In genomic region chr9:114304416-114305188, GRCh38 we compare ENCODE assay signal across 28 cellular contexts. TPM values are rescaled to one million over a fixed set of nuclear protein-coding genes. Genes with fewer than 3 reads are reported as not detected.
DNase-seq lines count a peak whose midpoint lies in the region; ATAC-seq and TF ChIP-seq lines count a peak whose summit lies in the region.
"Had no signal": no experiment of that assay in that cellular context is flagged by ENCODE, and none has a peak within 500 bp of the region (broad histone marks: within the 10 kb centered on the region; RNA-seq: fewer than 3 reads in every experiment).

No MANE protein-coding gene starts in this region.

- H3K4me1 ChIP-seq in adrenal gland (replicated peaks in 1 of 2) = no peaks in the 10 kb centered on the region

- H3K9me3 Mint-ChIP-seq in type B pancreatic cell = no peaks in the 10 kb centered on the region
- H3K9me3 Mint-ChIP-seq: activated naive CD8-positive, alpha-beta T cell treated with anti-CD3 and anti-CD28 coated beads for 36 hours; activated T-helper 17 cell treated with anti-CD3 and anti-CD28 coated beads, Interleukin-2, amount 50 U/mL, for 72 hours; CD4-positive, alpha-beta memory T cell; central memory CD8-positive, alpha-beta T cell; naive thymus-derived CD4-positive, alpha-beta T cell had no signal

- H3K9me3 ChIP-seq in adrenal gland (replicated peaks in 1 of 3) = no peaks in the 10 kb centered on the region
- H3K9me3 ChIP-seq: thyroid gland had no signal

- TF ChIP-seq CTCF in adrenal gland (IDR thresholded peaks at IDR 0.05) (no peak), type B pancreatic cell (conservative IDR thresholded peaks at IDR 0.05) (no peak)

- peaks cover 4% of the 10 kb centered on the region for H3K4me1 Mint-ChIP-seq in type B pancreatic cell (ENCODE audit: unreplicated experiment)
- H3K4me1 Mint-ChIP-seq: activated T-helper 17 cell treated with anti-CD3 and anti-CD28 coated beads, Interleukin-2, amount 50 U/mL, for 72 hours; central memory CD8-positive, alpha-beta T cell had no signal

- H3K36me3 ChIP-seq in adrenal gland (replicated peaks in 1 of 2) = peaks cover 0 to 9% of the 10 kb centered on the region in 2 donors
- H3K36me3 ChIP-seq: thyroid gland had no signal

- intact Hi-C loops in adrenal gland (cut with DNase I) = no loop called here

- 83 to 87% (median 86%) methylated on average over 9 to 10 of the region's 10 CpGs for WGBS in adrenal gland, 4 donors

- no peaks in the 10 kb centered on the region for H3K27me3 ChIP-seq in adrenal gland
- H3K27me3 ChIP-seq: thyroid gland had no signal

- no peak overlapping the region for H3K27ac ChIP-seq in adrenal gland
- H3K27ac ChIP-seq: thyroid gland had no signal

- H3K27me3 Mint-ChIP-seq in type B pancreatic cell = no peaks in the 10 kb centered on the region
- H3K27me3 Mint-ChIP-seq: activated naive CD8-positive, alpha-beta T cell treated with anti-CD3 and anti-CD28 coated beads for 36 hours; activated T-helper 17 cell treated with anti-CD3 and anti-CD28 coated beads, Interleukin-2, amount 50 U/mL, for 72 hours; CD4-positive, alpha-beta memory T cell; naive thymus-derived CD4-positive, alpha-beta T cell had no signal

- ATAC-seq in HG03095 (IDR thresholded peaks at IDR 0.05; ENCODE audit: unreplicated experiment) (no peak), HG03139 (IDR thresholded peaks at IDR 0.05; ENCODE audit: unreplicated experiment) (no peak)
- ATAC-seq: activated T-helper 17 cell treated with anti-CD3 and anti-CD28 coated beads, Interleukin-2, amount 50 U/mL, for 72 hours; stimulated activated naive CD8-positive, alpha-beta T cell treated with anti-CD3 and anti-CD28 coated beads, Interleukin-15, Interleukin-2, amounts not matched to agents 100 U/mL and 50 U/mL, for 24 hours had no signal

- DNase-seq in activated CD8-positive, alpha-beta memory T cell treated with anti-CD3 and anti-CD28 coated beads for 24 hours = peak; percentile 50
- DNase-seq in activated CD8-positive, alpha-beta memory T cell treated with anti-CD3 and anti-CD28 coated beads, Interleukin-2, amount 50 U/mL, for 4 hours = no peak
- DNase-seq in adrenal gland (peak in 5 of 7 donors; percentile 4 to 39 (median 11)), mesenteric fat pad (ENCODE audit: low spot score) (peak; percentile 78), type B pancreatic cell (ENCODE audit: extremely low spot score, unreplicated experiment) (peak; percentile 57), amygdala (lab: John Stamatoyannopoulos, UW) (no peak)
- DNase-seq: 8988T; activated CD4-positive, CD25-positive, alpha-beta regulatory T cell treated with anti-CD3 and anti-CD28 coated beads, Interleukin-2, amount 50 U/mL, for 72 hours; activated naive CD8-positive, alpha-beta T cell treated with anti-CD3 and anti-CD28 coated beads for 36 hours; CD4-positive, alpha-beta memory T cell; DMS 273 treated with DMSO at 0.1 percent for 48 hours; mesenchymal stem cell; NCI-H2029 treated with DMSO at 0.1 percent for 48 hours; NCI-H2227 treated with DMSO at 0.1 percent for 48 hours; Right ventricle myocardium superior; stimulated activated CD4-positive, alpha-beta T cell treated with anti-CD3 and anti-CD28 coated beads, Interleukin-4, amount 100 ng/mL, for 4 hours; stimulated activated naive CD8-positive, alpha-beta T cell treated with anti-CD3 and anti-CD28 coated beads, Interleukin-15, Interleukin-2, amounts not matched to agents 100 U/mL and 50 U/mL, for 24 hours; T1000 had no signal

- no peak overlapping the region for H3K4me3 Mint-ChIP-seq in type B pancreatic cell
- H3K4me3 Mint-ChIP-seq: activated naive CD8-positive, alpha-beta T cell treated with anti-CD3 and anti-CD28 coated beads for 36 hours; activated T-helper 17 cell treated with anti-CD3 and anti-CD28 coated beads, Interleukin-2, amount 50 U/mL, for 72 hours; CD4-positive, alpha-beta memory T cell; central memory CD8-positive, alpha-beta T cell; naive thymus-derived CD4-positive, alpha-beta T cell had no signal

- TF ChIP-seq POLR2A in adrenal gland (IDR thresholded peaks at IDR 0.05) = no peak

- H3K4me3 ChIP-seq in adrenal gland = no peak overlapping the region
- H3K4me3 ChIP-seq: thyroid gland had no signal

- H3K27ac Mint-ChIP-seq in type B pancreatic cell = no peak overlapping the region
- H3K27ac Mint-ChIP-seq: activated T-helper 17 cell treated with anti-CD3 and anti-CD28 coated beads, Interleukin-2, amount 50 U/mL, for 72 hours; naive thymus-derived CD4-positive, alpha-beta T cell had no signal

- H3K36me3 Mint-ChIP-seq in type B pancreatic cell = no peaks in the 10 kb centered on the region
- H3K36me3 Mint-ChIP-seq: activated naive CD8-positive, alpha-beta T cell treated with anti-CD3 and anti-CD28 coated beads for 36 hours; CD4-positive, alpha-beta memory T cell; naive thymus-derived CD4-positive, alpha-beta T cell had no signal

RNA-seq across cellular contexts. Expression of gene ORM1, which starts 18.3 kb away (rescaled TPM):
- 10 to 100 TPM in 1 of 8 donors, 1 to 10 TPM in 6, not detected in 1; 2.9 to 26.0 (median 4.0) TPM for total RNA-seq in adrenal gland
- 10 to 100 TPM in 2 of 3 donors, 1 to 10 TPM in 1; 3.3 to 24.8 (median 14.3) TPM for polyA plus RNA-seq in adrenal gland
- 0.64 TPM for total RNA-seq in mesenteric fat pad
- total RNA-seq in type B pancreatic cell (ENCODE audit: low replicate concordance) = 0.65 and 1.6 TPM in 2 replicates
- total RNA-seq: activated CD8-positive, alpha-beta memory T cell treated with anti-CD3 and anti-CD28 coated beads for 36 hours; activated naive CD8-positive, alpha-beta T cell treated with anti-CD3 and anti-CD28 coated beads for 36 hours; activated T-helper 17 cell treated with anti-CD3 and anti-CD28 coated beads, Interleukin-2, amount 50 U/mL, for 72 hours; CD4-positive, alpha-beta memory T cell; fibroblast of villous mesenchyme; left colon; osteoblast; thyroid gland had no signal
- polyA plus RNA-seq: CD4-positive, alpha-beta memory T cell; naive thymus-derived CD4-positive, alpha-beta T cell had no signal

RNA-seq across cellular contexts. Expression of gene ORM2, which starts 25.1 kb away (rescaled TPM):
- total RNA-seq in adrenal gland (1 to 10 TPM in 4 of 8 donors, under 1 TPM in 1, not detected in 3; 0.60 to 6.8 (median 1.8) TPM), mesenteric fat pad (not detected), type B pancreatic cell (ENCODE audit: low replicate concordance) (not detected in 2 replicates)
- polyA plus RNA-seq in adrenal gland = 10 to 100 TPM in 1 of 3 donors, 1 to 10 TPM in 1, under 1 TPM in 1; 0.88 to 16.2 (median 1.3) TPM
- total RNA-seq: activated CD8-positive, alpha-beta memory T cell treated with anti-CD3 and anti-CD28 coated beads for 36 hours; activated naive CD8-positive, alpha-beta T cell treated with anti-CD3 and anti-CD28 coated beads for 36 hours; activated T-helper 17 cell treated with anti-CD3 and anti-CD28 coated beads, Interleukin-2, amount 50 U/mL, for 72 hours; CD4-positive, alpha-beta memory T cell; fibroblast of villous mesenchyme; left colon; naive thymus-derived CD4-positive, alpha-beta T cell; osteoblast; Right ventricle myocardium superior; thyroid gland had no signal
- polyA plus RNA-seq: CD4-positive, alpha-beta memory T cell; naive thymus-derived CD4-positive, alpha-beta T cell had no signal

Comparison
In these comparisons a context has a peak if more than half of its experiments do, and no peak if none do; other contexts are left out.
1. DNase-seq: peak in activated CD8-positive, alpha-beta memory T cell treated with anti-CD3 and anti-CD28 coated beads for 24 hours (single experiment), adrenal gland (5 of 7), mesenteric fat pad (single experiment) and type B pancreatic cell (single experiment); none in activated CD8-positive, alpha-beta memory T cell treated with anti-CD3 and anti-CD28 coated beads, Interleukin-2, amount 50 U/mL, for 4 hours (single experiment) and amygdala (0 of 56).